In the genomic region with DNA sequence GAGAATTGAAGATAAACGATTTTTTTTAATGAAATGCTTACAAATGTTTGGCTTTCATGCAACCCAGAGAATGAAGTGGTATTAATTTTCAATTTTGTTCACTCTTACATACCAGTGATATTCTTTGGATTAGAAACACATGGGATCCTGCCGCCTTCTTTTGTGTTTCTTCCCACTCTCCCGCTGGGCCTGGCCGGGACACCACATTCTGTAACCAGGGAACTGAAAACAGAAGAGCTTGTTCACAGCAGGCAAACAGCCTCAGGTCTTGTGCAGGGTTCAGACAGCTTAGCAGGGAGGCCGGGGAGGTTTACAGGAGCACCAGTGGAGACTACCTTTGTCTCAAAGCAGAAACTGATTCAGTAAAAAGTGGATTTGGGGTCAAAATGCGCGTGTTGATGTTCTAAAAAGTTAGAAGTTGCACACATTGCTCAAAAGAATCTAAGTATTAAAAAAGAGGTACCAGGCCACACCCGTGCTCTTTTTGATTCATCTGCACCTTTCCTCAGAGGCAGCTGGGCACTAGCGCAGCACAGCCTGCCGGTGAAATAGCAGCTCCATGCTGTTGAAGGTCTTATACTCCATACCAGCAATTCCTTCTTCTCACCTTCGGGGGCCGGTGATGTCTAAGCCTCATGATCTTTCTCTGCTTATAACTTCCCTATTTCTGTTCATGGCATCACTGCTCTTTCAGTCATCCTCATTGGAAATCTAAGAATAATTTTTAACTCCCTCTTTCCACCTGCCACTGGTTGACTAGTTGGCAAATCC, we compare ENCODE assay signal across 10 cellular contexts.
DNase-seq lines count a peak whose midpoint lies in the region; ATAC-seq and TF ChIP-seq lines count a peak whose summit lies in the region.
"Had no signal": no experiment of that assay in that cellular context is flagged by ENCODE, and none has a peak within 500 bp of the region (broad histone marks: within the 10 kb centered on the region; RNA-seq: fewer than 3 reads in every experiment).

No MANE protein-coding gene starts in this region.

- H3K27ac ChIP-seq in left ventricle myocardium inferior (replicated peaks): peak overlapping the region; percentile 17
- H3K27ac ChIP-seq in aorta (ENCODE audit: low read depth in 1 of 2, low read length in 2 of 2): peak overlapping the region; percentile 33 to 73
- H3K27ac ChIP-seq: C4-2B had no signal

- no peaks in the 10 kb centered on the region for H3K9me3 ChIP-seq in left ventricle myocardium inferior (replicated peaks)
- no peaks in the 10 kb centered on the region for H3K9me3 ChIP-seq in aorta (ENCODE audit: control insufficient read depth, low read length)

- DNase-seq in left ventricle myocardium inferior: no peak
- no peak for DNase-seq in Right ventricle myocardium inferior (ENCODE audit: missing footprints)
- peak; percentile 31 for DNase-seq in astrocyte of the hippocampus (ENCODE audit: low read depth, low spot score)
- no peak for DNase-seq in kidney epithelial cell (ENCODE audit: low read depth)
- DNase-seq in aorta: no peak
- DNase-seq in HuH-7 (ENCODE audit: low spot score): no peak
- DNase-seq: naive B cell had no signal

- H3K36me3 ChIP-seq in left ventricle myocardium inferior: peaks cover 88% of the 10 kb centered on the region
- H3K36me3 ChIP-seq in kidney epithelial cell (ENCODE audit: control insufficient read depth, insufficient read depth, low read length): peaks cover 2% of the 10 kb centered on the region
- H3K36me3 ChIP-seq in aorta (ENCODE audit: control insufficient read depth in 1 of 2, insufficient read depth in 2 of 2, low read length in 1 of 2): peaks cover 5 to 10% of the 10 kb centered on the region in 2 donors

- H3K4me3 ChIP-seq in left ventricle myocardium inferior: no peak overlapping the region
- H3K4me3 ChIP-seq in kidney epithelial cell (ENCODE audit: low read depth, low read length): no peak overlapping the region
- H3K4me3 ChIP-seq in aorta (ENCODE audit: low read length in 2 of 2): no peak overlapping the region

- ATAC-seq in Right ventricle myocardium inferior: no peak
- ATAC-seq in aorta (ENCODE audit: low FRiP score): peak; percentile 70
- ATAC-seq in HG03175 (IDR thresholded peaks at IDR 0.05; ENCODE audit: unreplicated experiment): no peak
- ATAC-seq in GM19328 (IDR thresholded peaks at IDR 0.05; ENCODE audit: unreplicated experiment): no peak

- WGBS in aorta, 2 donors: 62 to 67% methylated on average over 12 of the region's 12 CpGs

- no peak for TF ChIP-seq CTCF in left ventricle myocardium inferior (IDR thresholded peaks at IDR 0.05; ENCODE audit: borderline replicate concordance)
- TF ChIP-seq CTCF in kidney epithelial cell (IDR thresholded peaks at IDR 0.05; ENCODE audit: insufficient read depth, low read length, poor library complexity, severe bottlenecking): peak; percentile 7

- H3K27me3 ChIP-seq in left ventricle myocardium inferior (ENCODE audit: low read depth): no peaks in the 10 kb centered on the region
- no peaks in the 10 kb centered on the region for H3K27me3 ChIP-seq in kidney epithelial cell (ENCODE audit: control insufficient read depth, insufficient read depth, low read length)
- no peaks in the 10 kb centered on the region for H3K27me3 ChIP-seq in aorta (ENCODE audit: control insufficient read depth in 1 of 2, insufficient read depth in 2 of 2, low read length in 1 of 2)

- peaks cover 27% of the 10 kb centered on the region for H3K4me1 ChIP-seq in left ventricle myocardium inferior
- peaks cover 0 to 2% of the 10 kb centered on the region in 2 donors for H3K4me1 ChIP-seq in aorta (ENCODE audit: control insufficient read depth in 1 of 2, insufficient read depth in 2 of 2, low read length in 2 of 2)

- intact Hi-C loops in left ventricle myocardium inferior (cut with micrococcal nuclease): no loop called here
- intact Hi-C loops in Right ventricle myocardium inferior (cut with DNase I): no loop called here
- intact Hi-C loops in aorta (cut with DNase I): loop anchor here in 1 of 2 donors (5.0 kb wide), 1 partner anchor 138 kb away; no protein-coding TSS in a partner anchor
